37 cellular contexts compared by ENCODE assay signal in the genomic region with DNA sequence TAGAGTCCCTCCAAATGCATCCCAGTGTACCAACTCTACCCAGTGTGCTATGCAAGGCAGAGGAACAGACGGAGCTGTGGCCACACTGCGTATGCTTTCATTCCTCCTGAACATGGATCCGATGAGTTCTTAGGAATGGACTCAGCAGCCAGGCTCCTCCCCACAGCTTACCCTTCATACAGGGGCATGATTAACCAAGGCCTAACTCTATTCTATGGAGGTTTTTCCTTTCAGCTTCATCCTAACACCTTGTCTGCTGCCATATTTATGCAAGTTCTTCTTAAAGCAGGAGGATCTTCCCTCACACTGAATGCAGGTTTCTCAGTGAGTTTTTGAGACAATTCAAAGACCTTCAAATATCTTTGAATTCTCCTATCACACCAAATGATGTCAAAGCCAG.
"Had no signal": no experiment of that assay in that cellular context is flagged by ENCODE, and none has a peak within 500 bp of the region (broad histone marks: within the 10 kb centered on the region; RNA-seq: fewer than 3 reads in every experiment).

No MANE protein-coding gene starts in this region.

- ATAC-seq: activated CD4-positive, CD25-positive, alpha-beta regulatory T cell treated with anti-CD3 and anti-CD28 coated beads, Interleukin-2, amount 50 U/mL, for 24 hours; activated CD8-positive, alpha-beta T cell treated with anti-CD3 and anti-CD28 coated beads for 36 hours; activated naive CD8-positive, alpha-beta T cell treated with anti-CD3 and anti-CD28 coated beads, Interleukin-2, amount 50 U/mL, for 24 hours; body of pancreas; effector memory CD8-positive, alpha-beta T cell; foreskin keratinocyte; gastrocnemius medialis; heart left ventricle; T-helper 17 cell had no signal

- H3K4me1 ChIP-seq: adrenal gland, body of pancreas, foreskin keratinocyte, gastrocnemius medialis had no signal

- H3K9me3 Mint-ChIP-seq: activated B cell treated with CpG ODN at 0.5 μM for 24 hours; activated CD8-positive, alpha-beta T cell treated with anti-CD3 and anti-CD28 coated beads for 36 hours; activated naive CD4-positive, alpha-beta T cell treated with anti-CD3 and anti-CD28 coated beads for 36 hours; activated naive CD4-positive, alpha-beta T cell treated with anti-CD3 and anti-CD28 coated beads, Interleukin-2, amount 50 U/mL, for 24 hours; activated naive CD8-positive, alpha-beta T cell treated with anti-CD3 and anti-CD28 coated beads for 36 hours; activated naive CD8-positive, alpha-beta T cell treated with anti-CD3 and anti-CD28 coated beads, Interleukin-2, amount 50 U/mL, for 24 hours; activated T-helper 1 cell treated with anti-CD3 and anti-CD28 coated beads, Interleukin-12 subunit alpha, Interleukin-12 subunit beta, Interleukin-2, Interleukin-4 antibody, amounts not matched to agents 30 ng/mL and 10 ng/mL and 1 ng/mL, durations not matched to agents 14 hours and 24 hours and 36 hours; activated T-helper 2 cell treated with anti-CD3 and anti-CD28 coated beads, Interferon-gamma antibody, Interleukin-2, Interleukin-4, amounts not matched to agents 10 μg/mL and 5 μg/mL and 100 μg/mL, durations not matched to agents 14 hours and 24 hours and 36 hours; dendritic cell treated with granulocyte-macrophage colony-stimulating factor and Interleukin-4, amounts not matched to agents 40 ng/mL and 50 ng/mL, for 4 days; T-helper 2 cell treated with Interferon-gamma antibody and Interleukin-4, amounts not matched to agents 5 μg/mL and 100 μg/mL, for 36 hours had no signal

- H3K4me3 Mint-ChIP-seq: activated B cell treated with CpG ODN at 0.5 μM for 24 hours; activated CD8-positive, alpha-beta T cell treated with anti-CD3 and anti-CD28 coated beads for 36 hours; activated naive CD4-positive, alpha-beta T cell treated with anti-CD3 and anti-CD28 coated beads for 36 hours; activated naive CD4-positive, alpha-beta T cell treated with anti-CD3 and anti-CD28 coated beads, Interleukin-2, amount 50 U/mL, for 24 hours; activated naive CD8-positive, alpha-beta T cell treated with anti-CD3 and anti-CD28 coated beads for 36 hours; activated naive CD8-positive, alpha-beta T cell treated with anti-CD3 and anti-CD28 coated beads, Interleukin-2, amount 50 U/mL, for 24 hours; activated T-helper 1 cell treated with anti-CD3 and anti-CD28 coated beads, Interleukin-12 subunit alpha, Interleukin-12 subunit beta, Interleukin-2, Interleukin-4 antibody, amounts not matched to agents 30 ng/mL and 10 ng/mL and 1 ng/mL, durations not matched to agents 14 hours and 24 hours and 36 hours; dendritic cell treated with granulocyte-macrophage colony-stimulating factor and Interleukin-4, amounts not matched to agents 40 ng/mL and 50 ng/mL, for 4 days; effector memory CD8-positive, alpha-beta T cell; T-helper 17 cell; T-helper 2 cell treated with Interferon-gamma antibody and Interleukin-4, amounts not matched to agents 5 μg/mL and 100 μg/mL, for 36 hours had no signal

- H3K36me3 ChIP-seq: adrenal gland, esophagus muscularis mucosa, gastrocnemius medialis, heart left ventricle, WERI-Rb-1 had no signal

- H3K27me3 ChIP-seq: adrenal gland, body of pancreas, foreskin keratinocyte had no signal

- H3K4me1 Mint-ChIP-seq: activated B cell treated with CpG ODN at 0.5 μM for 24 hours; activated naive CD4-positive, alpha-beta T cell treated with anti-CD3 and anti-CD28 coated beads, Interleukin-2, amount 50 U/mL, for 24 hours; activated naive CD8-positive, alpha-beta T cell treated with anti-CD3 and anti-CD28 coated beads for 36 hours; activated naive CD8-positive, alpha-beta T cell treated with anti-CD3 and anti-CD28 coated beads, Interleukin-2, amount 50 U/mL, for 24 hours had no signal

- H3K4me3 ChIP-seq: adrenal gland, body of pancreas, coronary artery, esophagus muscularis mucosa, gastrocnemius medialis, heart left ventricle had no signal

- H3K9me3 ChIP-seq: adrenal gland, body of pancreas, esophagus muscularis mucosa, gastrocnemius medialis, heart left ventricle had no signal

- H3K27me3 Mint-ChIP-seq: dendritic cell treated with granulocyte-macrophage colony-stimulating factor and Interleukin-4, amounts not matched to agents 40 ng/mL and 50 ng/mL, for 4 days; effector memory CD8-positive, alpha-beta T cell had no signal

- DNase-seq: activated B cell treated with CpG ODN at 0.5 μM for 24 hours; activated CD4-positive, alpha-beta T cell treated with anti-CD3 and anti-CD28 coated beads for 48 hours; activated CD4-positive, alpha-beta T cell treated with anti-CD3 and anti-CD28 coated beads, Interleukin-2, amount 50 U/mL, for 1 hour; activated CD4-positive, alpha-beta T cell treated with anti-CD3 and anti-CD28 coated beads, Interleukin-2, amount 50 U/mL, for 48 hours; activated CD8-positive, alpha-beta memory T cell treated with anti-CD3 and anti-CD28 coated beads for 24 hours; activated CD8-positive, alpha-beta memory T cell treated with anti-CD3 and anti-CD28 coated beads, Interleukin-2, amount 50 U/mL, for 4 hours; activated CD8-positive, alpha-beta T cell treated with anti-CD3 and anti-CD28 coated beads for 36 hours; activated effector memory CD4-positive, alpha-beta T cell treated with anti-CD3 and anti-CD28 coated beads, Interleukin-2, amount 50 U/mL, for 16 hours; activated naive CD4-positive, alpha-beta T cell treated with anti-CD3 and anti-CD28 coated beads for 36 hours; activated naive CD8-positive, alpha-beta T cell treated with anti-CD3 and anti-CD28 coated beads for 36 hours; activated naive CD8-positive, alpha-beta T cell treated with anti-CD3 and anti-CD28 coated beads, Interleukin-2, amount 50 U/mL, for 24 hours; activated T-cell treated with anti-CD3 and anti-CD28 coated beads, Interleukin-2, amount 50 U/mL, for 1 hour; activated T-cell treated with anti-CD3 and anti-CD28 coated beads, Interleukin-2, amount 50 U/mL, for 48 hours; adrenal gland; amygdala; aorta; body of pancreas; central memory CD4-positive, alpha-beta T cell; cerebellar nuclear complex; effector CD4-positive, alpha-beta T cell; effector memory CD8-positive, alpha-beta T cell; erythroblast; foreskin keratinocyte; gastrocnemius medialis; glutamatergic neuron; heart left ventricle; T-helper 17 cell; T1000; WERI-Rb-1 had no signal

- H3K27ac Mint-ChIP-seq: activated B cell treated with CpG ODN at 0.5 μM for 24 hours; activated CD8-positive, alpha-beta T cell treated with anti-CD3 and anti-CD28 coated beads for 36 hours; activated naive CD4-positive, alpha-beta T cell treated with anti-CD3 and anti-CD28 coated beads for 36 hours; activated naive CD4-positive, alpha-beta T cell treated with anti-CD3 and anti-CD28 coated beads, Interleukin-2, amount 50 U/mL, for 24 hours; activated naive CD8-positive, alpha-beta T cell treated with anti-CD3 and anti-CD28 coated beads for 36 hours; activated naive CD8-positive, alpha-beta T cell treated with anti-CD3 and anti-CD28 coated beads, Interleukin-2, amount 50 U/mL, for 24 hours; activated T-helper 1 cell treated with anti-CD3 and anti-CD28 coated beads, Interleukin-12 subunit alpha, Interleukin-12 subunit beta, Interleukin-2, Interleukin-4 antibody, amounts not matched to agents 30 ng/mL and 10 ng/mL and 1 ng/mL, durations not matched to agents 14 hours and 24 hours and 36 hours; activated T-helper 2 cell treated with anti-CD3 and anti-CD28 coated beads, Interferon-gamma antibody, Interleukin-2, Interleukin-4, amounts not matched to agents 10 μg/mL and 5 μg/mL and 100 μg/mL, durations not matched to agents 14 hours and 24 hours and 36 hours; dendritic cell treated with granulocyte-macrophage colony-stimulating factor and Interleukin-4, amounts not matched to agents 40 ng/mL and 50 ng/mL, for 4 days; effector memory CD8-positive, alpha-beta T cell; T-helper 17 cell; T-helper 2 cell treated with Interferon-gamma antibody and Interleukin-4, amounts not matched to agents 5 μg/mL and 100 μg/mL, for 36 hours had no signal

- H3K27ac ChIP-seq: adrenal gland, body of pancreas, coronary artery, esophagus muscularis mucosa, foreskin keratinocyte, gastrocnemius medialis, WERI-Rb-1 had no signal

- H3K36me3 Mint-ChIP-seq: activated naive CD4-positive, alpha-beta T cell treated with anti-CD3 and anti-CD28 coated beads, Interleukin-2, amount 50 U/mL, for 24 hours; activated naive CD8-positive, alpha-beta T cell treated with anti-CD3 and anti-CD28 coated beads for 36 hours had no signal
